ENCODE assay signal across 20 cellular contexts in genomic region chr3:43307649-43308048, GRCh38. TPM values are rescaled to one million over a fixed set of nuclear protein-coding genes. Genes with fewer than 3 reads are reported as not detected.
A peak's percentile ranks its signal among the peaks of the same experiment; 100 is the strongest.
DNase-seq lines count a peak whose midpoint lies in the region; ATAC-seq and TF ChIP-seq lines count a peak whose summit lies in the region.
"Had no signal": no experiment of that assay in that cellular context is flagged by ENCODE, and none has a peak within 500 bp of the region (broad histone marks: within the 10 kb centered on the region; RNA-seq: fewer than 3 reads in every experiment).

No MANE protein-coding gene starts in this region.

- no peak for TF ChIP-seq CTCF in activated B cell treated with CpG ODN at 0.5 μM for 24 hours (IDR thresholded peaks at IDR 0.05)

- intact Hi-C loops in activated B cell treated with CpG ODN at 0.5 μM for 24 hours (cut with micrococcal nuclease), result no loop called here

- H3K36me3 Mint-ChIP-seq in activated naive CD4-positive, alpha-beta T cell treated with anti-CD3 and anti-CD28 coated beads, Interleukin-2, amount 50 U/mL, for 24 hours, result peaks cover 43% of the 10 kb centered on the region
- peaks cover 69% of the 10 kb centered on the region for H3K36me3 Mint-ChIP-seq in activated B cell treated with CpG ODN at 0.5 μM for 24 hours (ENCODE audit: low read depth)

- H3K9me3 Mint-ChIP-seq in activated naive CD4-positive, alpha-beta T cell treated with anti-CD3 and anti-CD28 coated beads, Interleukin-2, amount 50 U/mL, for 24 hours, result peaks cover 3% of the 10 kb centered on the region
- peaks cover under 1% of the 10 kb centered on the region for H3K9me3 Mint-ChIP-seq in activated B cell treated with CpG ODN at 0.5 μM for 24 hours
- peaks cover 0 to 2% of the 10 kb centered on the region in 2 donors for H3K9me3 Mint-ChIP-seq in stimulated activated naive CD8-positive, alpha-beta T cell treated with anti-CD3 and anti-CD28 coated beads, Interleukin-15, amount 100 ng/mL, for 72 hours
- H3K9me3 Mint-ChIP-seq: neural crest cell had no signal

- H3K27me3 ChIP-seq in effector memory CD4-positive, alpha-beta T cell (replicated peaks; ENCODE audit: control insufficient read depth, insufficient read depth, low read length, poor library complexity, severe bottlenecking), result no peaks in the 10 kb centered on the region

- no peaks in the 10 kb centered on the region for H3K27me3 Mint-ChIP-seq in activated naive CD4-positive, alpha-beta T cell treated with anti-CD3 and anti-CD28 coated beads, Interleukin-2, amount 50 U/mL, for 24 hours
- H3K27me3 Mint-ChIP-seq in activated B cell treated with CpG ODN at 0.5 μM for 24 hours, result no peaks in the 10 kb centered on the region
- no peaks in the 10 kb centered on the region for H3K27me3 Mint-ChIP-seq in stimulated activated naive CD8-positive, alpha-beta T cell treated with anti-CD3 and anti-CD28 coated beads, Interleukin-15, amount 100 ng/mL, for 72 hours
- H3K27me3 Mint-ChIP-seq: progenitor cell of endocrine pancreas had no signal

- peak overlapping the region; percentile 7 for H3K4me3 ChIP-seq in effector memory CD4-positive, alpha-beta T cell (ENCODE audit: insufficient read depth, low read depth, low read length, poor library complexity, severe bottlenecking)
- H3K4me3 ChIP-seq: left ventricle myocardium inferior, thoracic aorta had no signal

- peak overlapping the region; percentile 51 for H3K4me3 Mint-ChIP-seq in activated naive CD4-positive, alpha-beta T cell treated with anti-CD3 and anti-CD28 coated beads, Interleukin-2, amount 50 U/mL, for 24 hours
- peak overlapping the region; percentile 39 for H3K4me3 Mint-ChIP-seq in activated B cell treated with CpG ODN at 0.5 μM for 24 hours
- H3K4me3 Mint-ChIP-seq in stimulated activated naive CD8-positive, alpha-beta T cell treated with anti-CD3 and anti-CD28 coated beads, Interleukin-15, amount 100 ng/mL, for 72 hours, result peak overlapping the region; percentile 74 to 80
- H3K4me3 Mint-ChIP-seq: mesothelial cell of epicardium, neural crest cell had no signal

- peak overlapping the region; percentile 79 for H3K27ac Mint-ChIP-seq in activated naive CD4-positive, alpha-beta T cell treated with anti-CD3 and anti-CD28 coated beads, Interleukin-2, amount 50 U/mL, for 24 hours
- H3K27ac Mint-ChIP-seq in activated B cell treated with CpG ODN at 0.5 μM for 24 hours, result peak overlapping the region; percentile 80
- H3K27ac Mint-ChIP-seq in stimulated activated naive CD8-positive, alpha-beta T cell treated with anti-CD3 and anti-CD28 coated beads, Interleukin-15, amount 100 ng/mL, for 72 hours, result peak overlapping the region; percentile 72 to 82
- H3K27ac Mint-ChIP-seq: mesothelial cell of epicardium, progenitor cell of endocrine pancreas had no signal

- H3K4me1 ChIP-seq in effector memory CD4-positive, alpha-beta T cell (ENCODE audit: control insufficient read depth, insufficient read depth, low read length, poor library complexity, severe bottlenecking), result peaks cover 4% of the 10 kb centered on the region

- H3K4me1 Mint-ChIP-seq in activated naive CD4-positive, alpha-beta T cell treated with anti-CD3 and anti-CD28 coated beads, Interleukin-2, amount 50 U/mL, for 24 hours, result peaks cover 89% of the 10 kb centered on the region
- H3K4me1 Mint-ChIP-seq in activated B cell treated with CpG ODN at 0.5 μM for 24 hours, result peaks cover 52% of the 10 kb centered on the region
- H3K4me1 Mint-ChIP-seq in stimulated activated naive CD8-positive, alpha-beta T cell treated with anti-CD3 and anti-CD28 coated beads, Interleukin-15, amount 100 ng/mL, for 72 hours, result peaks cover 83% of the 10 kb centered on the region
- H3K4me1 Mint-ChIP-seq: neural crest cell had no signal

- DNase-seq in activated naive CD4-positive, alpha-beta T cell treated with anti-CD3 and anti-CD28 coated beads, Interleukin-2, amount 50 U/mL, for 16 hours, result no peak
- DNase-seq in activated B cell treated with CpG ODN at 0.5 μM for 24 hours, result no peak
- DNase-seq in effector memory CD4-positive, alpha-beta T cell, result no peak
- DNase-seq in stimulated activated naive CD8-positive, alpha-beta T cell treated with anti-CD3 and anti-CD28 coated beads, Interleukin-15, amount 100 ng/mL, for 72 hours, result no peak
- no peak for DNase-seq in cerebellar nuclear complex (lab: John Stamatoyannopoulos, UW)
- DNase-seq in SIG-M5 (lab: John Stamatoyannopoulos, UW), result no peak
- no peak for DNase-seq in NCI-H748 (lab: John Stamatoyannopoulos, UW; ENCODE audit: unreplicated experiment)
- DNase-seq: activated CD4-positive, CD25-positive, alpha-beta regulatory T cell treated with anti-CD3 and anti-CD28 coated beads, Interleukin-2, amount 50 U/mL, for 72 hours; activated CD8-positive, alpha-beta memory T cell treated with anti-CD3 and anti-CD28 coated beads, Interleukin-2, amount 50 U/mL, for 4 hours; foreskin melanocyte; GF-D8; left ventricle myocardium inferior; NCI-H1436; NCI-H524 treated with DMSO at 0.1 percent for 48 hours had no signal

- H3K27ac ChIP-seq in effector memory CD4-positive, alpha-beta T cell (ENCODE audit: insufficient read depth, low read length, poor library complexity, severe bottlenecking), result no peak overlapping the region
- H3K27ac ChIP-seq: left ventricle myocardium inferior, thoracic aorta had no signal

- H3K36me3 ChIP-seq in effector memory CD4-positive, alpha-beta T cell (ENCODE audit: control insufficient read depth, insufficient read depth, low read length), result peaks cover 35% of the 10 kb centered on the region

- CTCF ChIA-PET in activated B cell treated with CpG ODN at 0.5 μM for 24 hours (lab: Charles Lee), result no interaction called here

- no peak for ATAC-seq in activated B cell treated with CpG ODN at 0.5 μM for 24 hours (ENCODE audit: low read depth)
- peak; percentile 49 for ATAC-seq in stimulated activated naive CD8-positive, alpha-beta T cell treated with anti-CD3 and anti-CD28 coated beads, Interleukin-15, amount 100 ng/mL, for 72 hours
- ATAC-seq: esophagus mucosa had no signal

- POLR2A ChIA-PET in activated B cell treated with CpG ODN at 0.5 μM for 24 hours (lab: Charles Lee), result no interaction called here

- H3K9me3 ChIP-seq in effector memory CD4-positive, alpha-beta T cell (ENCODE audit: control insufficient read depth, low read length), result no peaks in the 10 kb centered on the region
- H3K9me3 ChIP-seq: thoracic aorta had no signal

RNA-seq across cellular contexts. Expression of gene SNRK, which starts 21.3 kb away (rescaled TPM):
- 31.1 TPM in 2 replicates for total RNA-seq in activated B cell treated with CpG ODN at 0.5 μM for 24 hours
